In genomic region chr5:151223447-151224264, GRCh38 we compare ENCODE assay signal across 8 cellular contexts. TPM values are rescaled to one million over a fixed set of nuclear protein-coding genes. Genes with fewer than 3 reads are reported as not detected.
DNase-seq lines count a peak whose midpoint lies in the region; ATAC-seq and TF ChIP-seq lines count a peak whose summit lies in the region.

Gene CCDC69 (minus strand): TSS chr5:151224092. CDS start chr5:151223970, 122 bp downstream.

- no peaks in the 10 kb centered on the region for H3K9me3 ChIP-seq in right lobe of liver

- peak; percentile 77 for DNase-seq in AG08395 (ENCODE audit: low spot score)
- DNase-seq in NCI-H2196 treated with DMSO at 0.1 percent for 48 hours (lab: John Stamatoyannopoulos, UW; ENCODE audit: unreplicated experiment), result peak; percentile 31
- peak; percentile 75 for DNase-seq in activated CD4-positive, alpha-beta T cell treated with anti-CD3 and anti-CD28 coated beads for 36 hours
- DNase-seq in dorsolateral prefrontal cortex, result peak; percentile 54 to 80 (median 66)
- DNase-seq in right lobe of liver, result peak; percentile 86 to 90 (median 87)
- DNase-seq in stimulated activated CD4-positive, alpha-beta T cell treated with anti-CD3 and anti-CD28 coated beads, Interleukin-4, amount 100 ng/mL, for 48 hours (ENCODE audit: low read depth in 2 of 2), result peak; percentile 40 to 58

- peaks cover 0 to 20% (median 3%) of the 10 kb centered on the region in 4 donors for H3K4me1 ChIP-seq in right lobe of liver

- H3K4me1 Mint-ChIP-seq in activated CD4-positive, alpha-beta T cell treated with anti-CD3 and anti-CD28 coated beads for 36 hours, result peaks cover 57% of the 10 kb centered on the region

- H3K27me3 ChIP-seq in dorsolateral prefrontal cortex (no peaks in the 10 kb centered on the region), right lobe of liver (no peaks in the 10 kb centered on the region)

- H3K9me3 Mint-ChIP-seq in activated CD4-positive, alpha-beta T cell treated with anti-CD3 and anti-CD28 coated beads for 36 hours (ENCODE audit: low read depth), result no peaks in the 10 kb centered on the region

- H3K4me3 ChIP-seq in dorsolateral prefrontal cortex (peak within 1 kb of the TSS; percentile 52 to 92 (median 79)), right lobe of liver (peak within 1 kb of the TSS; percentile 77 to 91 (median 82))

- POLR2A ChIA-PET in activated CD4-positive, alpha-beta T cell treated with anti-CD3 and anti-CD28 coated beads for 36 hours (lab: Charles Lee), result interaction anchor here (0.6 to 3.3 kb wide), 6 partner anchors 11 to 465 kb away, joined by 3 to 46 read pairs (median 4); partner anchors contain the start of genes ANXA6 and GM2A

- intact Hi-C loops in activated CD4-positive, alpha-beta T cell treated with anti-CD3 and anti-CD28 coated beads for 36 hours (cut with DNase I, micrococcal nuclease), result loop anchor here (1.0 to 2.0 kb wide), 4 partner anchors 9 to 29 kb away; no protein-coding TSS in a partner anchor
- intact Hi-C loops in dorsolateral prefrontal cortex (cut with DNase I), result no loop called here
- intact Hi-C loops in right lobe of liver (cut with DNase I), result no loop called here

- WGBS in right lobe of liver (ENCODE audit: insufficient coverage, low coverage, low lambda C conversion rate, missing lambda C conversion rate), result 0% methylated on average over 26 of the region's 58 CpGs

- H3K36me3 ChIP-seq in right lobe of liver, result no peaks in the 10 kb centered on the region

- CTCF ChIA-PET in activated CD4-positive, alpha-beta T cell treated with anti-CD3 and anti-CD28 coated beads for 36 hours (lab: Charles Lee), result interaction anchor here (0.7 to 4.4 kb wide), 13 partner anchors 10 to 109 kb away, joined by 3 to 68 read pairs (median 5); partner anchors contain the start of gene GM2A

- H3K4me3 Mint-ChIP-seq in activated CD4-positive, alpha-beta T cell treated with anti-CD3 and anti-CD28 coated beads for 36 hours, result peak within 1 kb of the TSS; percentile 87

- peak in 22 of 56 donors; percentile 6 to 44 (median 18) for TF ChIP-seq CTCF in dorsolateral prefrontal cortex (IDR thresholded peaks at IDR 0.05 in 54 of 56, conservative IDR thresholded peaks at IDR 0.05 in 2 of 56; ENCODE audit: low read depth in 1 of 56, partially characterized antibody in 56 of 56)
- TF ChIP-seq CTCF in right lobe of liver (IDR thresholded peaks at IDR 0.05), result peak in 3 of 4 donors; percentile 6 to 36 (median 25)

- peaks cover 5% of the 10 kb centered on the region for H3K36me3 Mint-ChIP-seq in activated CD4-positive, alpha-beta T cell treated with anti-CD3 and anti-CD28 coated beads for 36 hours (ENCODE audit: low read depth)

- H3K27me3 Mint-ChIP-seq in activated CD4-positive, alpha-beta T cell treated with anti-CD3 and anti-CD28 coated beads for 36 hours, result no peaks in the 10 kb centered on the region

- TF ChIP-seq POLR2A in right lobe of liver (IDR thresholded peaks at IDR 0.05), result peak; percentile 78

- H3K27ac ChIP-seq in dorsolateral prefrontal cortex (peak within 1 kb of the TSS in 39 of 59 donors; percentile 2 to 83 (median 62)), right lobe of liver (peak within 1 kb of the TSS; percentile 70 to 92 (median 83))

- peak within 1 kb of the TSS; percentile 94 for H3K27ac Mint-ChIP-seq in activated CD4-positive, alpha-beta T cell treated with anti-CD3 and anti-CD28 coated beads for 36 hours

- peak; percentile 54 for ATAC-seq in GM18508 (IDR thresholded peaks at IDR 0.05; ENCODE audit: insufficient read depth, unreplicated experiment)
- peak; percentile 60 for ATAC-seq in HG02938 (IDR thresholded peaks at IDR 0.05; ENCODE audit: unreplicated experiment)
- peak; percentile 50 for ATAC-seq in activated CD4-positive, alpha-beta T cell treated with anti-CD3 and anti-CD28 coated beads for 36 hours
- ATAC-seq in right lobe of liver, result peak; percentile 91 to 96 (median 94)

RNA-seq across cellular contexts. Expression of gene CCDC69, which starts in this region (rescaled TPM):
- 10 to 100 TPM; 24.8 to 26.9 TPM for total RNA-seq in activated CD4-positive, alpha-beta T cell treated with anti-CD3 and anti-CD28 coated beads for 36 hours
- total RNA-seq in dorsolateral prefrontal cortex (10 to 100 TPM in 50 of 120 experiments, 1 to 10 TPM in 70; 4.3 to 17.0 (median 9.2) TPM), right lobe of liver (10 to 100 TPM; 11.8 to 30.9 (median 22.9) TPM)

Comparison
In these comparisons a context has a peak if more than half of its experiments do, and no peak if none do; other contexts are left out.
1. Peak in every context shown above with its lines: DNase-seq, ATAC-seq, H3K4me3 ChIP-seq and H3K27ac ChIP-seq.
2. DNase-seq: peak in every context shown above with its lines; median percentile 87 in right lobe of liver; 77 in AG08395; 75 in activated CD4-positive, alpha-beta T cell treated with anti-CD3 and anti-CD28 coated beads for 36 hours; 66 in dorsolateral prefrontal cortex; 49 in stimulated activated CD4-positive, alpha-beta T cell treated with anti-CD3 and anti-CD28 coated beads, Interleukin-4, amount 100 ng/mL, for 48 hours; 31 in NCI-H2196 treated with DMSO at 0.1 percent for 48 hours.
3. intact Hi-C loops: an anchor here in activated CD4-positive, alpha-beta T cell treated with anti-CD3 and anti-CD28 coated beads for 36 hours (1.0 to 2.0 kb wide); none called in dorsolateral prefrontal cortex and right lobe of liver.